ENCODE assay signal across 17 cellular contexts in genomic region chr7:133560900-133561299, GRCh38.
"Had no signal": no experiment of that assay in that cellular context is flagged by ENCODE, and none has a peak within 500 bp of the region (broad histone marks: within the 10 kb centered on the region; RNA-seq: fewer than 3 reads in every experiment).

No MANE protein-coding gene starts in this region.

- DNase-seq: activated CD8-positive, alpha-beta memory T cell treated with anti-CD3 and anti-CD28 coated beads for 24 hours; activated gamma-delta T cell treated with Interleukin-2 at 50 U/mL for 16 hours; activated naive CD8-positive, alpha-beta T cell treated with anti-CD3 and anti-CD28 coated beads, Interleukin-2, amount 10 ng/mL, durations not matched to agents 7 days and 5 days; central memory CD4-positive, alpha-beta T cell; colonic mucosa; esophagus squamous epithelium; hippocampal formation; kidney; mammary epithelial cell; naive B cell; ovary; right lobe of liver; tibial artery had no signal

- H3K4me1 ChIP-seq: colonic mucosa, esophagus squamous epithelium, left lung, neural progenitor cell, right lobe of liver, tibial artery, vagina had no signal

- H3K4me3 Mint-ChIP-seq: activated naive CD8-positive, alpha-beta T cell treated with anti-CD3 and anti-CD28 coated beads, Interleukin-2, amount 10 ng/mL, durations not matched to agents 7 days and 5 days; brain; naive B cell; neural progenitor cell had no signal

- H3K4me1 Mint-ChIP-seq: activated naive CD8-positive, alpha-beta T cell treated with anti-CD3 and anti-CD28 coated beads, Interleukin-2, amount 10 ng/mL, durations not matched to agents 7 days and 5 days; neural progenitor cell had no signal

- H3K36me3 Mint-ChIP-seq: neural progenitor cell had no signal

- H3K27ac Mint-ChIP-seq: activated naive CD8-positive, alpha-beta T cell treated with anti-CD3 and anti-CD28 coated beads, Interleukin-2, amount 10 ng/mL, durations not matched to agents 7 days and 5 days; naive B cell; neural progenitor cell had no signal

- H3K9me3 Mint-ChIP-seq: brain, naive B cell, neural progenitor cell had no signal

- ATAC-seq: left lung, right lobe of liver had no signal

- H3K4me3 ChIP-seq: colonic mucosa, esophagus squamous epithelium, left lung, neural progenitor cell, ovary, right lobe of liver, tibial artery, vagina had no signal

- H3K27me3 Mint-ChIP-seq: activated naive CD8-positive, alpha-beta T cell treated with anti-CD3 and anti-CD28 coated beads, Interleukin-2, amount 10 ng/mL, durations not matched to agents 7 days and 5 days; brain; naive B cell had no signal

- H3K36me3 ChIP-seq: colonic mucosa, esophagus squamous epithelium, left lung, neural progenitor cell, ovary, right lobe of liver, tibial artery, vagina had no signal

- H3K9me3 ChIP-seq: colonic mucosa, esophagus squamous epithelium, left lung, ovary, right lobe of liver, tibial artery, vagina had no signal

- H3K27ac ChIP-seq: colonic mucosa, esophagus squamous epithelium, left lung, neural progenitor cell, ovary, right lobe of liver, tibial artery, vagina had no signal

- H3K27me3 ChIP-seq: colonic mucosa, esophagus squamous epithelium, left lung, neural progenitor cell, ovary, right lobe of liver, tibial artery, vagina had no signal
